11 cellular contexts compared by ENCODE assay signal in genomic region chr6:152164957-152165356, GRCh38.
A peak's percentile ranks its signal among the peaks of the same experiment; 100 is the strongest.
DNase-seq lines count a peak whose midpoint lies in the region; ATAC-seq and TF ChIP-seq lines count a peak whose summit lies in the region.
"Had no signal": no experiment of that assay in that cellular context is flagged by ENCODE, and none has a peak within 500 bp of the region (broad histone marks: within the 10 kb centered on the region; RNA-seq: fewer than 3 reads in every experiment).

No MANE protein-coding gene starts in this region.

- H3K27me3 Mint-ChIP-seq in H9 (ENCODE audit: low read depth): no peaks in the 10 kb centered on the region

- no peak overlapping the region for H2BK120ac ChIP-seq in H9 (ENCODE audit: low read depth, low read length, poor library complexity, severe bottlenecking)

- no peaks in the 10 kb centered on the region for H3K9me3 ChIP-seq in DOHH2 (ENCODE audit: control insufficient read depth, insufficient read depth, low read length)
- H3K9me3 ChIP-seq in H9 (ENCODE audit: control insufficient read depth, low read depth, low read length): no peaks in the 10 kb centered on the region
- H3K9me3 ChIP-seq in OCI-LY3 (ENCODE audit: insufficient read depth, low read length): no peaks in the 10 kb centered on the region
- no peaks in the 10 kb centered on the region for H3K9me3 ChIP-seq in gastrocnemius medialis
- no peaks in the 10 kb centered on the region for H3K9me3 ChIP-seq in hepatocyte (ENCODE audit: low read depth)
- H3K9me3 ChIP-seq: A549 had no signal

- H3K14ac ChIP-seq in H9 (ENCODE audit: insufficient read depth, low read length): no peak overlapping the region

- H3K23ac ChIP-seq in H9 (ENCODE audit: insufficient read length, low read depth, low read length): no peak overlapping the region

- peaks cover 3 to 6% of the 10 kb centered on the region in 2 experiments; a peak in 1 of 4 replicates for H3K4me1 Mint-ChIP-seq in H9

- no peak overlapping the region for H2BK15ac ChIP-seq in H9 (ENCODE audit: low read depth, low read length)

- H3K27ac Mint-ChIP-seq in H9: no peak overlapping the region
- H3K27ac Mint-ChIP-seq: CD14-positive monocyte had no signal

- no peak overlapping the region for H3K18ac ChIP-seq in H9 (ENCODE audit: insufficient read length, low read depth, low read length)

- DNase-seq in H9: no peak
- peak in 1 of 2 donors; percentile 43 for DNase-seq in gastrocnemius medialis
- DNase-seq in hepatocyte (ENCODE audit: low spot score): no peak
- no peak for DNase-seq in stimulated activated CD4-positive, alpha-beta T cell treated with anti-CD3 and anti-CD28 coated beads, Interleukin-4, amount 100 ng/mL, for 24 hours
- no peak for DNase-seq in Kasumi-1 (lab: John Stamatoyannopoulos, UW)
- DNase-seq: DMS53 had no signal

- no peak overlapping the region for H2BK20ac ChIP-seq in H9 (ENCODE audit: low read depth, low read length, poor library complexity, severe bottlenecking)

- no CpG with 5 or more reads among the region's 5 CpGs for WGBS in H9 (ENCODE audit: extremely low coverage, insufficient read length, low lambda C conversion rate)
- 87% methylated on average over 5 of the region's 5 CpGs for WGBS in hepatocyte (ENCODE audit: low lambda C conversion rate, missing lambda C conversion rate)

- H3F3A ChIP-seq in DOHH2 (ENCODE audit: control insufficient read depth, insufficient read depth): peaks cover 15% of the 10 kb centered on the region

- H3K23me2 ChIP-seq in H9 (ENCODE audit: insufficient read length, low read depth, low read length, poor library complexity, severe bottlenecking): no peaks in the 10 kb centered on the region

- H3K4ac ChIP-seq in H9 (ENCODE audit: low read depth, low read length): no peak overlapping the region

- no peaks in the 10 kb centered on the region for H3K9me3 Mint-ChIP-seq in H9

- TF ChIP-seq CTCF in DOHH2 (IDR thresholded peaks at IDR 0.05; ENCODE audit: low read depth, low read length, poor library complexity, severe bottlenecking) (peak; percentile 22), H9 (conservative IDR thresholded peaks at IDR 0.05) (0 out of 3 replicates have a peak, but pooled peaks have one; percentile 19), OCI-LY3 (IDR thresholded peaks at IDR 0.05; ENCODE audit: low read depth, low read length) (peak; percentile 47), gastrocnemius medialis (IDR thresholded peaks at IDR 0.05 in 4 of 5, conservative IDR thresholded peaks at IDR 0.05 in 1 of 5) (peak in 3 of 5 experiments; percentile 20 to 25 (median 24)), hepatocyte (IDR thresholded peaks at IDR 0.05; ENCODE audit: poor library complexity) (no peak)

- H2AFZ ChIP-seq in H9 (ENCODE audit: low read length) (no peak overlapping the region), OCI-LY3 (ENCODE audit: low read depth, low read length) (no peak overlapping the region), hepatocyte (no peak overlapping the region)

- H4K5ac ChIP-seq in H9 (ENCODE audit: insufficient read length, low read depth, low read length): no peak overlapping the region

- no peak overlapping the region for H2BK5ac ChIP-seq in H9 (ENCODE audit: insufficient read length, low read length)

- H4K8ac ChIP-seq in H9 (replicated peaks; ENCODE audit: insufficient read length, low read depth, low read length): no peak overlapping the region

- H3K36me3 Mint-ChIP-seq in H9 (ENCODE audit: insufficient read depth in 1 of 3, low read depth in 3 of 3): no peaks in the 10 kb centered on the region

- H3K4me1 ChIP-seq in DOHH2 (ENCODE audit: control insufficient read depth, low read length) (peaks cover 49% of the 10 kb centered on the region), H9 (ENCODE audit: insufficient read depth, low read length) (no peaks in the 10 kb centered on the region), OCI-LY3 (ENCODE audit: low read length) (peaks cover 28% of the 10 kb centered on the region), gastrocnemius medialis (peaks cover 10 to 32% of the 10 kb centered on the region in 2 donors), hepatocyte (ENCODE audit: insufficient read depth) (no peaks in the 10 kb centered on the region)

- H3K27me3 ChIP-seq in DOHH2 (ENCODE audit: control insufficient read depth, low read length) (no peaks in the 10 kb centered on the region), H9 (ENCODE audit: insufficient read depth, low read length) (no peaks in the 10 kb centered on the region), OCI-LY3 (ENCODE audit: low read depth, low read length) (0 out of 2 replicates have a peak, but pooled peaks cover 6% of the 10 kb centered on the region), gastrocnemius medialis (no peaks in the 10 kb centered on the region), hepatocyte (no peaks in the 10 kb centered on the region)

- no peak overlapping the region for H3K9ac ChIP-seq in H9 (ENCODE audit: extremely low read depth, insufficient read length, low read length)
- H3K9ac ChIP-seq in OCI-LY3 (ENCODE audit: low read length): no peak overlapping the region

- no peak overlapping the region for H3T11ph ChIP-seq in H9 (ENCODE audit: low read length)

- no peaks in the 10 kb centered on the region for H4K20me1 ChIP-seq in DOHH2 (ENCODE audit: control insufficient read depth, insufficient read depth, low read depth, low read length)
- no peaks in the 10 kb centered on the region for H4K20me1 ChIP-seq in H9 (ENCODE audit: control insufficient read depth, insufficient read depth, insufficient read length)
- H4K20me1 ChIP-seq in OCI-LY3 (ENCODE audit: insufficient read depth, low read length): no peaks in the 10 kb centered on the region
- no peaks in the 10 kb centered on the region for H4K20me1 ChIP-seq in hepatocyte (ENCODE audit: insufficient read depth, poor library complexity, severe bottlenecking)

- H3K9me2 ChIP-seq in DOHH2 (replicated peaks; ENCODE audit: control insufficient read depth, low read length) (no peaks in the 10 kb centered on the region), hepatocyte (replicated peaks; ENCODE audit: insufficient read depth) (no peaks in the 10 kb centered on the region)

- H3K79me2 ChIP-seq in DOHH2 (ENCODE audit: control insufficient read depth, low read length): peaks cover 19% of the 10 kb centered on the region
- no peaks in the 10 kb centered on the region for H3K79me2 ChIP-seq in H9 (ENCODE audit: insufficient read depth, low read length)
- H3K79me2 ChIP-seq in OCI-LY3 (ENCODE audit: low read length): no peaks in the 10 kb centered on the region
- no peaks in the 10 kb centered on the region for H3K79me2 ChIP-seq in hepatocyte

- intact Hi-C loops in gastrocnemius medialis (cut with DNase I; ENCODE audit: low total_unique reads): loop anchor here (5.0 kb wide), 1 partner anchor 97 kb away; no protein-coding TSS in a partner anchor

- H3K27ac ChIP-seq in DOHH2 (ENCODE audit: low read depth, low read length) (no peak overlapping the region), H9 (ENCODE audit: insufficient read length, low read depth, low read length) (no peak overlapping the region), OCI-LY3 (ENCODE audit: low read length) (no peak overlapping the region), gastrocnemius medialis (peak overlapping the region; percentile 88 to 95 (median 92)), hepatocyte (no peak overlapping the region)
- H3K27ac ChIP-seq: A549, HL-60 had no signal

- no peak overlapping the region for H4K91ac ChIP-seq in H9 (ENCODE audit: insufficient read length, low read depth, low read length)

- no peak overlapping the region for H3K56ac ChIP-seq in H9 (ENCODE audit: insufficient read length, low read depth, low read length)

- in situ Hi-C loops in gastrocnemius medialis (cut with MboI; ENCODE audit: low sequenced_read_pairs in 4 of 4): no loop called here

- no peak for ATAC-seq in gastrocnemius medialis
- ATAC-seq: A549 had no signal

- H3K4me3 ChIP-seq in DOHH2 (ENCODE audit: low read length): no peak overlapping the region
- H3K4me3 ChIP-seq in OCI-LY3 (ENCODE audit: low read length): no peak overlapping the region
- H3K4me3 ChIP-seq in gastrocnemius medialis: no peak overlapping the region
- no peak overlapping the region for H3K4me3 ChIP-seq in hepatocyte
- H3K4me3 ChIP-seq: A549 had no signal

- no peak overlapping the region for H2BK12ac ChIP-seq in H9 (ENCODE audit: insufficient read length, low read depth, low read length)

- H3K36me3 ChIP-seq in DOHH2 (ENCODE audit: control insufficient read depth, low read length) (peaks cover 54% of the 10 kb centered on the region), OCI-LY3 (replicated peaks; ENCODE audit: low read depth, low read length) (no peaks in the 10 kb centered on the region), gastrocnemius medialis (no peaks in the 10 kb centered on the region), hepatocyte (replicated peaks; ENCODE audit: insufficient read depth, low read depth) (no peaks in the 10 kb centered on the region)

- H3K4me2 ChIP-seq in DOHH2 (ENCODE audit: low read length) (no peak overlapping the region), H9 (ENCODE audit: insufficient read depth, insufficient read length, low read length) (no peak overlapping the region), OCI-LY3 (ENCODE audit: low read length) (peak overlapping the region; percentile 46), hepatocyte (no peak overlapping the region)
- H3K4me2 ChIP-seq: A549 had no signal

- H3K79me1 ChIP-seq in H9 (ENCODE audit: insufficient read depth, low read depth, low read length, poor library complexity, severe bottlenecking): no peaks in the 10 kb centered on the region

- no peak overlapping the region for H3K4me3 Mint-ChIP-seq in H9
- H3K4me3 Mint-ChIP-seq: CD14-positive monocyte had no signal

- no peak overlapping the region for H2AK5ac ChIP-seq in H9 (ENCODE audit: insufficient read length, low read length)

- TF ChIP-seq POLR2A in gastrocnemius medialis (IDR thresholded peaks at IDR 0.05): no peak

Comparison
In these comparisons a context has a peak if more than half of its experiments do, and no peak if none do; other contexts are left out.
1. H3K27ac ChIP-seq: peak in gastrocnemius medialis (4 of 4); none in DOHH2 (single experiment), H9 (single experiment), OCI-LY3 (single experiment) and hepatocyte (single experiment).